In genomic region chr6:41637179-41638001, GRCh38 we compare ENCODE assay signal across 9 cellular contexts. TPM values are rescaled to one million over a fixed set of nuclear protein-coding genes. Genes with fewer than 3 reads are reported as not detected.
A peak's percentile ranks its signal among the peaks of the same experiment; 100 is the strongest.
DNase-seq lines count a peak whose midpoint lies in the region; ATAC-seq and TF ChIP-seq lines count a peak whose summit lies in the region.
"Had no signal": no experiment of that assay in that cellular context is flagged by ENCODE, and none has a peak within 500 bp of the region (broad histone marks: within the 10 kb centered on the region; RNA-seq: fewer than 3 reads in every experiment).

No MANE protein-coding gene starts in this region.

- H3K4me3 ChIP-seq in DND-41 (ENCODE audit: low read depth in 1 of 2, low read length in 2 of 2) (peak overlapping the region in 1 of 2 experiments; percentile 68; a peak in 1 of 4 replicates), hepatocyte (peak overlapping the region; percentile 89)

- H3K9me3 ChIP-seq in DND-41 (ENCODE audit: insufficient read depth, low read length, severe bottlenecking), result no peaks in the 10 kb centered on the region
- no peaks in the 10 kb centered on the region for H3K9me3 ChIP-seq in hepatocyte (ENCODE audit: low read depth)

- TF ChIP-seq CTCF in DND-41 (IDR thresholded peaks at IDR 0.05; ENCODE audit: borderline replicate concordance, extremely low read depth, low read length, poor library complexity, severe bottlenecking) (no peak), WTC11 (IDR thresholded peaks at IDR 0.05) (no peak), hepatocyte (IDR thresholded peaks at IDR 0.05; ENCODE audit: poor library complexity) (no peak), progenitor cell of endocrine pancreas (IDR thresholded peaks at IDR 0.05; ENCODE audit: unreplicated experiment) (no peak)

- H3K27ac ChIP-seq in DND-41 (ENCODE audit: low read length), result peak overlapping the region; percentile 64; the same call in 1 of the 2 replicates
- peak overlapping the region; percentile 99 for H3K27ac ChIP-seq in hepatocyte

- no peaks in the 10 kb centered on the region for H3K9me2 ChIP-seq in hepatocyte (replicated peaks; ENCODE audit: insufficient read depth)

- 7% methylated on average over 50 of the region's 57 CpGs for WGBS in hepatocyte (ENCODE audit: low lambda C conversion rate, missing lambda C conversion rate)

- H3K79me2 ChIP-seq in DND-41 (ENCODE audit: insufficient read depth, low read length) (no peaks in the 10 kb centered on the region), hepatocyte (peaks cover 36% of the 10 kb centered on the region)

- H3K27me3 ChIP-seq in DND-41 (ENCODE audit: insufficient read depth, low read length, poor library complexity), result peaks cover 11% of the 10 kb centered on the region
- H3K27me3 ChIP-seq in hepatocyte, result peaks cover 10% of the 10 kb centered on the region

- CTCF ChIA-PET in WTC11 (lab: Charles Lee), result interaction anchor here (1.2 to 2.9 kb wide), 5 partner anchors 35 to 269 kb away, joined by 3 to 23 read pairs (median 4); no protein-coding TSS in a partner anchor

- H3K4me2 ChIP-seq in DND-41 (ENCODE audit: insufficient read depth, low read length) (peak overlapping the region; percentile 81), hepatocyte (peak overlapping the region; percentile 82)

- H3K9me3 Mint-ChIP-seq in WTC11 (no peaks in the 10 kb centered on the region), progenitor cell of endocrine pancreas (ENCODE audit: low read depth) (no peaks in the 10 kb centered on the region)

- H3K36me3 ChIP-seq in DND-41 (ENCODE audit: insufficient read depth, low read length) (no peaks in the 10 kb centered on the region), hepatocyte (replicated peaks; ENCODE audit: insufficient read depth, low read depth) (no peaks in the 10 kb centered on the region)

- peak overlapping the region; percentile 87 for H3K4me3 Mint-ChIP-seq in WTC11
- H3K4me3 Mint-ChIP-seq in progenitor cell of endocrine pancreas (ENCODE audit: low read depth), result peak overlapping the region; percentile 80

- POLR2A ChIA-PET in WTC11 (lab: Charles Lee), result no interaction called here

- H3K4me1 ChIP-seq in DND-41 (ENCODE audit: insufficient read depth, low read length) (peaks cover 23% of the 10 kb centered on the region), hepatocyte (ENCODE audit: insufficient read depth) (peaks cover 49% of the 10 kb centered on the region)

- H3K27ac Mint-ChIP-seq in WTC11 (no peak overlapping the region), progenitor cell of endocrine pancreas (peak overlapping the region; percentile 91)

- H3K36me3 Mint-ChIP-seq in WTC11 (peaks cover 12% of the 10 kb centered on the region), progenitor cell of endocrine pancreas (ENCODE audit: insufficient read depth) (peaks cover 3% of the 10 kb centered on the region)

- H3K9ac ChIP-seq in DND-41 (ENCODE audit: low read depth, low read length), result peak overlapping the region; percentile 75; the same call in 1 of the 2 replicates

- H3K4me1 Mint-ChIP-seq in WTC11 (peaks cover 55% of the 10 kb centered on the region), progenitor cell of endocrine pancreas (ENCODE audit: low read depth) (peaks cover 15% of the 10 kb centered on the region)

- ATAC-seq in DND-41 (ENCODE audit: insufficient read depth, low read depth), result no peak
- ATAC-seq in WTC11, result peak; percentile 7
- no peak for ATAC-seq in HG02763 (IDR thresholded peaks at IDR 0.05; ENCODE audit: unreplicated experiment)
- ATAC-seq in GM21529 (IDR thresholded peaks at IDR 0.05; ENCODE audit: unreplicated experiment), result no peak

- H4K20me1 ChIP-seq in DND-41 (ENCODE audit: insufficient read depth, low read length) (no peaks in the 10 kb centered on the region; the same call in 1 of the 2 replicates), hepatocyte (ENCODE audit: insufficient read depth, poor library complexity, severe bottlenecking) (peaks cover 10% of the 10 kb centered on the region)

- DNase-seq in DND-41 (no peak), WTC11 (ENCODE audit: low spot score) (peak; percentile 49), hepatocyte (ENCODE audit: low spot score) (peak; percentile 41), progenitor cell of endocrine pancreas (ENCODE audit: low spot score, unreplicated experiment) (no peak), cortex of kidney (lab: John Stamatoyannopoulos, UW) (no peak), RPMI8226 (no peak)

- peaks cover 50% of the 10 kb centered on the region for H3K27me3 Mint-ChIP-seq in WTC11 (ENCODE audit: low read depth)
- peaks cover 45% of the 10 kb centered on the region for H3K27me3 Mint-ChIP-seq in progenitor cell of endocrine pancreas

- H2AFZ ChIP-seq in DND-41 (ENCODE audit: low read depth, low read length) (peak overlapping the region; percentile 79), hepatocyte (peak overlapping the region; percentile 50)

TF ChIP-seq in WTC11, 78 proteins besides CTCF, POLR2A, EP300 and RAD21:
- 0 out of 2 replicates have a peak, but pooled peaks have one; percentile 47 for TF ChIP-seq NR1H2 (CRISPR knock-in tag; IDR thresholded peaks at IDR 0.05)
- no peak for TF ChIP-seq FOXP4 (CRISPR knock-in tag; IDR thresholded peaks at IDR 0.05)

RNA-seq across cellular contexts. Expression of gene MDFI, which starts 0.9 kb away (rescaled TPM):
- total RNA-seq in WTC11 (2021), result 63.2 to 86.2 TPM (median 74.6 TPM) in 3 replicates
- 106 and 115 TPM in 2 replicates for total RNA-seq in hepatocyte
- polyA plus RNA-seq in hepatocyte, result 28.2 and 45.2 TPM in 2 replicates
- total RNA-seq in progenitor cell of endocrine pancreas, result 48.3 and 59.4 TPM in 2 replicates
- total RNA-seq: T-helper 1 cell treated with Interleukin-12 subunit alpha and Interleukin-12 subunit beta and Interleukin-4 antibody, amounts not matched to agents 30 ng/mL and 1 ng/mL, for 36 hours had no signal

Comparison
In these comparisons a context has a peak if more than half of its experiments do, and no peak if none do; other contexts are left out.
1. DNase-seq: peak in WTC11 (single experiment) and hepatocyte (single experiment); none in DND-41 (single experiment), progenitor cell of endocrine pancreas (single experiment), cortex of kidney (single experiment) and RPMI8226 (single experiment).